ENCODE assay signal across 20 cellular contexts in the genomic region with DNA sequence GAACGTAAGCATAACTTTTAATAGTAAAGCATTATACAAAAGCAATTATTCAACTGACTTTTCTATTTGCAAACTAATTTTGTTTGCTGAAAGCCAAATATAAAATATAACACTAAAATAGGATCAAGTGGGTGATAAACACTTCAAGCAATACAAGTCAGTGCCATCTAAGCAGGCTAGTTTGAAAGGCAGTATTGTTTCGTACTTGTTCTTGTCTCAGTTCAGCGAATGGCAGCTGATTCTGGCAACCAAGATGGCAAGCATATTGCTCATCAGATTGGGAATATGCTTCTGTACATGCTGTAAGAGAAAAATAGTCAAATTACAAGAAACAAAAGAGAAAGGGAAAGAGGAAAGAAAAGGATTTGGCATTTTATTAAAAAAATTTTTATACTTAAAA. TPM values are rescaled to one million over a fixed set of nuclear protein-coding genes. Genes with fewer than 3 reads are reported as not detected.
DNase-seq lines count a peak whose midpoint lies in the region; ATAC-seq and TF ChIP-seq lines count a peak whose summit lies in the region.
"Had no signal": no experiment of that assay in that cellular context is flagged by ENCODE, and none has a peak within 500 bp of the region (broad histone marks: within the 10 kb centered on the region; RNA-seq: fewer than 3 reads in every experiment).

No MANE protein-coding gene starts in this region.

- H3K27me3 ChIP-seq in HAP-1 (ENCODE audit: low read depth) = no peaks in the 10 kb centered on the region
- H3K27me3 ChIP-seq: BLaER1 had no signal

- no peak overlapping the region for H3K4me3 ChIP-seq in HAP-1
- H3K4me3 ChIP-seq: BLaER1, GM12878 had no signal

- no peak overlapping the region for H3K4me3 Mint-ChIP-seq in activated CD8-positive, alpha-beta T cell treated with anti-CD3 and anti-CD28 coated beads for 36 hours
- no peak overlapping the region for H3K4me3 Mint-ChIP-seq in activated CD8-positive, alpha-beta T cell treated with anti-CD3 and anti-CD28 coated beads, Interleukin-2, amount 10 ng/mL, durations not matched to agents 7 days and 5 days
- H3K4me3 Mint-ChIP-seq: HFFc6 had no signal

- H3K27ac Mint-ChIP-seq in activated CD8-positive, alpha-beta T cell treated with anti-CD3 and anti-CD28 coated beads for 36 hours = peak overlapping the region; percentile 71
- no peak overlapping the region for H3K27ac Mint-ChIP-seq in activated CD8-positive, alpha-beta T cell treated with anti-CD3 and anti-CD28 coated beads, Interleukin-2, amount 10 ng/mL, durations not matched to agents 7 days and 5 days
- H3K27ac Mint-ChIP-seq: HFFc6 had no signal

- H3K4me1 Mint-ChIP-seq in activated CD8-positive, alpha-beta T cell treated with anti-CD3 and anti-CD28 coated beads for 36 hours (ENCODE audit: low read depth) = peaks cover 46% of the 10 kb centered on the region
- peaks cover 14% of the 10 kb centered on the region for H3K4me1 Mint-ChIP-seq in activated CD8-positive, alpha-beta T cell treated with anti-CD3 and anti-CD28 coated beads, Interleukin-2, amount 10 ng/mL, durations not matched to agents 7 days and 5 days (ENCODE audit: low read depth)

- in situ Hi-C loops in HAP-1 (cut with MboI; ENCODE audit: low sequenced_read_pairs) = no loop called here

- no peaks in the 10 kb centered on the region for H3K9me3 Mint-ChIP-seq in activated CD8-positive, alpha-beta T cell treated with anti-CD3 and anti-CD28 coated beads for 36 hours
- H3K9me3 Mint-ChIP-seq in activated CD8-positive, alpha-beta T cell treated with anti-CD3 and anti-CD28 coated beads, Interleukin-2, amount 10 ng/mL, durations not matched to agents 7 days and 5 days (ENCODE audit: insufficient read depth) = no peaks in the 10 kb centered on the region
- H3K9me3 Mint-ChIP-seq: HFFc6 had no signal

- H3K4me1 ChIP-seq in HAP-1 = peaks cover 36% of the 10 kb centered on the region

- H3K36me3 ChIP-seq in HAP-1 (replicated peaks) = peaks cover 23% of the 10 kb centered on the region

- CTCF ChIA-PET in activated CD8-positive, alpha-beta T cell treated with anti-CD3 and anti-CD28 coated beads for 36 hours (lab: Charles Lee) = interaction anchor here (1.3 kb wide), 1 partner anchor 184 kb away, joined by 3 read pairs; no protein-coding TSS in a partner anchor
- CTCF ChIA-PET in activated CD8-positive, alpha-beta T cell treated with anti-CD3 and anti-CD28 coated beads, Interleukin-2, amount 10 ng/mL, durations not matched to agents 7 days and 5 days (lab: Charles Lee) = no interaction called here

- POLR2A ChIA-PET in activated CD8-positive, alpha-beta T cell treated with anti-CD3 and anti-CD28 coated beads for 36 hours (lab: Charles Lee) = no interaction called here
- POLR2A ChIA-PET in activated CD8-positive, alpha-beta T cell treated with anti-CD3 and anti-CD28 coated beads, Interleukin-2, amount 10 ng/mL, durations not matched to agents 7 days and 5 days (lab: Charles Lee) = no interaction called here

- DNase-seq in activated CD8-positive, alpha-beta T cell treated with anti-CD3 and anti-CD28 coated beads for 36 hours = no peak
- DNase-seq in activated CD8-positive, alpha-beta T cell treated with anti-CD3 and anti-CD28 coated beads, Interleukin-2, amount 10 ng/mL, durations not matched to agents 7 days and 5 days = no peak
- DNase-seq in HAP-1 (ENCODE audit: low spot score in 2 of 2) = peak; percentile 25 to 68
- DNase-seq in globus pallidus (ENCODE audit: low spot score) = peak; percentile 82
- DNase-seq in superior temporal gyrus (ENCODE audit: extremely low spot score) = peak; percentile 77
- DNase-seq in islet precursor cell = no peak
- DNase-seq: DMS 273 treated with DMSO at 0.1 percent for 48 hours, GDM1, HFFc6, KG1, NCI-H1417 treated with DMSO at 0.1 percent for 48 hours, NCI-H1930, NCI-H526 treated with DMSO at 0.1 percent for 48 hours had no signal

- no peak for ATAC-seq in activated CD8-positive, alpha-beta T cell treated with anti-CD3 and anti-CD28 coated beads for 36 hours
- no peak for ATAC-seq in activated CD8-positive, alpha-beta T cell treated with anti-CD3 and anti-CD28 coated beads, Interleukin-2, amount 10 ng/mL, durations not matched to agents 7 days and 5 days
- ATAC-seq in GM19324 (IDR thresholded peaks at IDR 0.05; ENCODE audit: low FRiP score, unreplicated experiment) = no peak
- ATAC-seq in GM18517 (IDR thresholded peaks at IDR 0.05; ENCODE audit: unreplicated experiment) = no peak
- ATAC-seq: GM12878 had no signal

- H3K9me3 ChIP-seq in HAP-1 = no peaks in the 10 kb centered on the region
- H3K9me3 ChIP-seq: BLaER1 had no signal

- peaks cover 15% of the 10 kb centered on the region for H3K36me3 Mint-ChIP-seq in activated CD8-positive, alpha-beta T cell treated with anti-CD3 and anti-CD28 coated beads for 36 hours (ENCODE audit: low read depth)
- H3K36me3 Mint-ChIP-seq in activated CD8-positive, alpha-beta T cell treated with anti-CD3 and anti-CD28 coated beads, Interleukin-2, amount 10 ng/mL, durations not matched to agents 7 days and 5 days (ENCODE audit: low read depth) = peaks cover 42% of the 10 kb centered on the region

- H3K27me3 Mint-ChIP-seq in activated CD8-positive, alpha-beta T cell treated with anti-CD3 and anti-CD28 coated beads for 36 hours = no peaks in the 10 kb centered on the region
- no peaks in the 10 kb centered on the region for H3K27me3 Mint-ChIP-seq in activated CD8-positive, alpha-beta T cell treated with anti-CD3 and anti-CD28 coated beads, Interleukin-2, amount 10 ng/mL, durations not matched to agents 7 days and 5 days (ENCODE audit: low read depth)

- intact Hi-C loops in activated CD8-positive, alpha-beta T cell treated with anti-CD3 and anti-CD28 coated beads for 36 hours (cut with micrococcal nuclease) = no loop called here

- TF ChIP-seq CTCF in activated CD8-positive, alpha-beta T cell treated with anti-CD3 and anti-CD28 coated beads for 36 hours (IDR thresholded peaks at IDR 0.05) = no peak

RNA-seq across cellular contexts. Expression of a gene that starts 7.5 kb away (rescaled TPM):
- 100 to 1,000 TPM in 1 of 2 experiments, 10 to 100 TPM in 1; 93.4 to 109 TPM for total RNA-seq in activated CD8-positive, alpha-beta T cell treated with anti-CD3 and anti-CD28 coated beads for 36 hours
- total RNA-seq in activated CD8-positive, alpha-beta T cell treated with anti-CD3 and anti-CD28 coated beads, Interleukin-2, amount 10 ng/mL, durations not matched to agents 7 days and 5 days = 100 to 1,000 TPM; 154 to 156 TPM

RNA-seq across cellular contexts. Expression of a gene that starts 7.9 kb away (rescaled TPM):
- total RNA-seq in activated CD8-positive, alpha-beta T cell treated with anti-CD3 and anti-CD28 coated beads for 36 hours = 10 to 100 TPM; 11.1 to 11.2 TPM
- total RNA-seq in activated CD8-positive, alpha-beta T cell treated with anti-CD3 and anti-CD28 coated beads, Interleukin-2, amount 10 ng/mL, durations not matched to agents 7 days and 5 days = 10 to 100 TPM; 11.6 to 12.0 TPM

RNA-seq across cellular contexts. Expression of a gene that starts 27.5 kb away (rescaled TPM):
- total RNA-seq in activated CD8-positive, alpha-beta T cell treated with anti-CD3 and anti-CD28 coated beads for 36 hours = not detected
- not detected for total RNA-seq in activated CD8-positive, alpha-beta T cell treated with anti-CD3 and anti-CD28 coated beads, Interleukin-2, amount 10 ng/mL, durations not matched to agents 7 days and 5 days
- total RNA-seq: A172, GM12878, H1, HFFc6, OCI-LY7 had no signal

Comparison
In these comparisons a context has a peak if more than half of its experiments do, and no peak if none do; other contexts are left out.
1. DNase-seq: peak in HAP-1 (2 of 2), globus pallidus (single experiment) and superior temporal gyrus (single experiment); none in activated CD8-positive, alpha-beta T cell treated with anti-CD3 and anti-CD28 coated beads for 36 hours (single experiment), activated CD8-positive, alpha-beta T cell treated with anti-CD3 and anti-CD28 coated beads, Interleukin-2, amount 10 ng/mL, durations not matched to agents 7 days and 5 days (single experiment) and islet precursor cell (single experiment).